Comparison of ENCODE assay signal across 22 cellular contexts in the genomic region with DNA sequence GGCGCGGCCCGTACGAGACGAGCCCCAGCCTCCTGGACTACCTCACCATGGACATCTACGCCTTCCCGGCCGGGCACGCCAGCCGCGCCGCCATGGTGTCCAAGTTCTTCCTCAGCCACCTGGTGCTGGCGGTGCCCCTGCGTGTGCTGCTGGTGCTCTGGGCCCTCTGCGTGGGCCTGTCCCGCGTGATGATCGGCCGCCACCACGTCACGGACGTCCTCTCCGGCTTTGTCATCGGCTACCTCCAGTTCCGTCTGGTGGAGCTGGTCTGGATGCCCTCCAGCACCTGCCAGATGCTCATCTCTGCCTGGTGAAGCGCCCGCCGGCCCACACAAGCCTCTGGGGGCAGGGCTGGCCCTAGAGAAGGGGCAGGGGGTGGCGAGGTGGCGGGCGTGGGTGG. TPM values are rescaled to one million over a fixed set of nuclear protein-coding genes. Genes with fewer than 3 reads are reported as not detected.
DNase-seq lines count a peak whose midpoint lies in the region; ATAC-seq and TF ChIP-seq lines count a peak whose summit lies in the region.
"Had no signal": no experiment of that assay in that cellular context is flagged by ENCODE, and none has a peak within 500 bp of the region (broad histone marks: within the 10 kb centered on the region; RNA-seq: fewer than 3 reads in every experiment).

No MANE protein-coding gene starts in this region.

- no peaks in the 10 kb centered on the region for H3K9me3 Mint-ChIP-seq in Caco-2 (ENCODE audit: unreplicated experiment)
- H3K9me3 Mint-ChIP-seq: CD4-positive, CD25-positive, alpha-beta regulatory T cell had no signal

- H2BK15ac ChIP-seq in neuronal stem cell (ENCODE audit: low read length), result peak overlapping the region; percentile 92

- H4K8ac ChIP-seq in neuronal stem cell (ENCODE audit: low read depth, low read length), result peak overlapping the region; percentile 43

- H3K18ac ChIP-seq in neuronal stem cell (ENCODE audit: low read length), result peak overlapping the region; percentile 85

- no peak for TF ChIP-seq POLR2A in thyroid gland (IDR thresholded peaks at IDR 0.05)

- H3K9me3 ChIP-seq in neuronal stem cell (replicated peaks in 1 of 2; ENCODE audit: control insufficient read depth in 2 of 2, insufficient read depth in 1 of 2, low read depth in 1 of 2, low read length in 2 of 2), result no peaks in the 10 kb centered on the region
- H3K9me3 ChIP-seq in Caco-2, result no peaks in the 10 kb centered on the region
- H3K9me3 ChIP-seq in thyroid gland, result no peaks in the 10 kb centered on the region

- no peak overlapping the region for H3K9ac ChIP-seq in neuronal stem cell (ENCODE audit: low read depth, low read length, poor library complexity)

- H3K27me3 ChIP-seq in neuronal stem cell (ENCODE audit: control insufficient read depth in 3 of 3, insufficient read depth in 3 of 3, low read depth in 1 of 3, low read length in 3 of 3), result no peaks in the 10 kb centered on the region
- no peaks in the 10 kb centered on the region for H3K27me3 ChIP-seq in Caco-2 (replicated peaks; ENCODE audit: control insufficient read depth, insufficient read depth, low read length)
- no peaks in the 10 kb centered on the region for H3K27me3 ChIP-seq in thyroid gland

- no peak overlapping the region for H4K91ac ChIP-seq in neuronal stem cell (ENCODE audit: low read depth, low read length, poor library complexity)

- ATAC-seq in left cardiac atrium (peak; percentile 4 to 27), GM19351 (IDR thresholded peaks at IDR 0.05; ENCODE audit: unreplicated experiment) (no peak), HG02885 (IDR thresholded peaks at IDR 0.05; ENCODE audit: poor library complexity, unreplicated experiment) (no peak)

- WGBS in neuronal stem cell (ENCODE audit: extremely low coverage in 2 of 2, insufficient read length in 2 of 2, insufficient replicate concordance in 1 of 2), 2 donors, result no CpG with 5 or more reads among the region's 31 CpGs
- 90 to 91% methylated on average over 23 to 31 of the region's 31 CpGs for WGBS in thyroid gland, 2 donors

- H3K36me3 Mint-ChIP-seq in Caco-2 (ENCODE audit: insufficient read depth, unreplicated experiment), result peaks cover 7% of the 10 kb centered on the region
- H3K36me3 Mint-ChIP-seq: CD4-positive, CD25-positive, alpha-beta regulatory T cell had no signal

- H2BK5ac ChIP-seq in neuronal stem cell (ENCODE audit: low read length), result peak overlapping the region; percentile 75

- intact Hi-C loops in left cardiac atrium (cut with DNase I), result no loop called here
- intact Hi-C loops in Caco-2 (cut with micrococcal nuclease; ENCODE audit: unreplicated experiment), result no loop called here
- intact Hi-C loops in thyroid gland (cut with DNase I), result no loop called here

- H3K4me3 ChIP-seq in neuronal stem cell (ENCODE audit: low read length in 2 of 2), result no peak overlapping the region
- H3K4me3 ChIP-seq in Caco-2 (ENCODE audit: low read depth, low read length), result no peak overlapping the region
- H3K4me3 ChIP-seq in thyroid gland (replicated peaks in 1 of 3), result no peak overlapping the region

- H3K23ac ChIP-seq in neuronal stem cell (ENCODE audit: low read depth, low read length, poor library complexity), result peak overlapping the region; percentile 93

- TF ChIP-seq CTCF in Caco-2 (IDR thresholded peaks at IDR 0.05; ENCODE audit: insufficient read depth in 1 of 2, low read depth in 1 of 2, low read length in 1 of 2, severe bottlenecking in 1 of 2, unreplicated experiment in 1 of 2) (no peak), thyroid gland (IDR thresholded peaks at IDR 0.05) (no peak)

- no peak overlapping the region for H3K4me2 ChIP-seq in neuronal stem cell (ENCODE audit: insufficient read depth, low read length, poor library complexity, severe bottlenecking)

- H2BK120ac ChIP-seq in neuronal stem cell (ENCODE audit: low read depth, low read length), result no peak overlapping the region

- H3K4me1 Mint-ChIP-seq in Caco-2 (ENCODE audit: low read depth, unreplicated experiment), result peaks cover 14% of the 10 kb centered on the region

- H2BK12ac ChIP-seq in neuronal stem cell (ENCODE audit: low read length), result peak overlapping the region; percentile 73

- H3K79me1 ChIP-seq in neuronal stem cell (ENCODE audit: low read depth, low read length), result no peaks in the 10 kb centered on the region

- no peak overlapping the region for H3K4me3 Mint-ChIP-seq in Caco-2 (ENCODE audit: unreplicated experiment)
- H3K4me3 Mint-ChIP-seq: B cell; CD4-positive, CD25-positive, alpha-beta regulatory T cell had no signal

- H3K4me1 ChIP-seq in neuronal stem cell (ENCODE audit: control insufficient read depth in 2 of 2, insufficient read depth in 1 of 2, low read depth in 1 of 2, low read length in 2 of 2) (peaks cover 0 to 4% of the 10 kb centered on the region in 2 donors), Caco-2 (peaks cover 13% of the 10 kb centered on the region), thyroid gland (no peaks in the 10 kb centered on the region)

- no peak overlapping the region for H2AFZ ChIP-seq in neuronal stem cell (ENCODE audit: low read length)

- CTCF ChIA-PET in Caco-2 (lab: Charles Lee), result no interaction called here

- peak overlapping the region; percentile 37 for H3K4ac ChIP-seq in neuronal stem cell (ENCODE audit: low read length)

- peak overlapping the region; percentile 63 for H2AK5ac ChIP-seq in neuronal stem cell (ENCODE audit: low read depth, low read length)

- H3K36me3 ChIP-seq in neuronal stem cell (replicated peaks in 1 of 2; ENCODE audit: control insufficient read depth in 2 of 2, insufficient read depth in 2 of 2, low read length in 2 of 2) (no peaks in the 10 kb centered on the region), Caco-2 (ENCODE audit: control insufficient read depth, insufficient read depth, low read length) (no peaks in the 10 kb centered on the region), thyroid gland (no peaks in the 10 kb centered on the region)

- H3K27ac ChIP-seq in neuronal stem cell (replicated peaks; ENCODE audit: low read length), result no peak overlapping the region
- no peak overlapping the region for H3K27ac ChIP-seq in thyroid gland
- H3K27ac ChIP-seq: 22Rv1 had no signal

- no peak overlapping the region for H3K27ac Mint-ChIP-seq in Caco-2 (ENCODE audit: unreplicated experiment)
- H3K27ac Mint-ChIP-seq: B cell; CD4-positive, CD25-positive, alpha-beta regulatory T cell had no signal

- POLR2A ChIA-PET in Caco-2 (lab: Charles Lee), result interaction anchor here (0.7 kb wide), 1 partner anchor 24 kb away, joined by 5 read pairs; no protein-coding TSS in a partner anchor

- DNase-seq in DMS 273 (lab: John Stamatoyannopoulos, UW; ENCODE audit: unreplicated experiment), result peak; percentile 65
- no peak for DNase-seq in DMS 273 treated with DMSO at 0.1 percent for 48 hours (lab: John Stamatoyannopoulos, UW)
- no peak for DNase-seq in left cardiac atrium
- no peak for DNase-seq in neuronal stem cell (ENCODE audit: low spot score)
- DNase-seq in Caco-2, result no peak
- DNase-seq in thyroid gland, result no peak
- DNase-seq: CD4-positive, CD25-positive, alpha-beta regulatory T cell; DMS79 treated with DMSO at 0.1 percent for 48 hours; GF-D8; KBM-7; NCI-H1105 treated with DMSO at 0.1 percent for 48 hours; NCI-H146; NCI-H2029; NCI-H446; NCI-H526; RPMI8226; SHP77 treated with DMSO at 0.1 percent for 48 hours had no signal

- H3K27me3 Mint-ChIP-seq in Caco-2 (ENCODE audit: insufficient read depth, unreplicated experiment), result no peaks in the 10 kb centered on the region

- BruUV-seq in Caco-2 (replicated peaks; lab: Mats Ljungman, UMichigan), result no TSS peak

- peak overlapping the region; percentile 71 for H3K14ac ChIP-seq in neuronal stem cell (ENCODE audit: low read length)

RNA-seq across cellular contexts. Expression of a gene that starts 18.5 kb away (rescaled TPM):
- total RNA-seq in left cardiac atrium (100 to 1,000 TPM in 1 of 2 donors, 10 to 100 TPM in 1; 82.7 to 108 TPM), Caco-2 (2022) (0.11 TPM in 1 of 2 replicates, not detected in the other), thyroid gland (1 to 10 TPM; 1.1 to 2.9 (median 2.7) TPM)
- 4.2 TPM for polyA plus RNA-seq in neuronal stem cell (2013, experiment 1 of 2)
- 4.1 TPM for polyA plus RNA-seq in neuronal stem cell (2013, experiment 2 of 2)
- total RNA-seq: CD4-positive, CD25-positive, alpha-beta regulatory T cell; MCF 10A had no signal
- polyA plus RNA-seq: CD4-positive, CD25-positive, alpha-beta regulatory T cell had no signal

RNA-seq across cellular contexts. Expression of a gene that starts 31.7 kb away (rescaled TPM):
- 10 to 100 TPM; 50.4 to 60.5 TPM for total RNA-seq in left cardiac atrium
- polyA plus RNA-seq in neuronal stem cell (2013, experiment 1 of 2), result 2.7 TPM
- polyA plus RNA-seq in neuronal stem cell (2013, experiment 2 of 2), result 2.5 TPM
- total RNA-seq in Caco-2 (2022), result 0.70 and 0.88 TPM in 2 replicates
- total RNA-seq in thyroid gland, result 1 to 10 TPM; 1.1 to 3.4 (median 1.6) TPM

Comparison
In these comparisons a context has a peak if more than half of its experiments do, and no peak if none do; other contexts are left out.
1. ATAC-seq: peak in left cardiac atrium (2 of 2); none in GM19351 (single experiment) and HG02885 (single experiment).
2. RNA of a gene that starts 18.5 kb away (total RNA-seq): 82.7 to 108 TPM in left cardiac atrium; 1.1 to 2.9 TPM in thyroid gland and 0.11 TPM in Caco-2; every median in the first group is over 10 times any median in the second.
3. RNA of a gene that starts 31.7 kb away (total RNA-seq): 50.4 to 60.5 TPM in left cardiac atrium; 1.1 to 3.4 TPM in thyroid gland and 0.70 to 0.88 TPM in Caco-2; every median in the first group is over 10 times any median in the second.